In the genomic region with DNA sequence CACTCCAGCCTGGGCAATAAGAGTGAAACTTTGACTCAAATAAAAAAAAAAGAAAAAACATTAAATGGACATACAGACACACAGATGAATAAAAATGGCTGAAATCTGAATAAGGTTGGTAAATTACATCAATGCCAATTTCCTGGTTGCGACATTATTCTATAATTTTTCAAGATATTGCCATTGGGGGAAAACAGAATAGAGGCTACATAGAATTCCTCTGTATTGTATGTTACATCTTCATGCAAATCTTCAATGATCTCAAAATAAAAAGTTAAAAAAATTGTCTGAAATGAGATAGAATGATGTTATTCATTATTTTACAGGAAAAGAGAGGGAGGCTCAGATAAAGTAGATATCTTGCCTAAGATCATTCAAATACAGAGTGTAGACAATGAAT, we compare ENCODE assay signal across 28 cellular contexts.
"Had no signal": no experiment of that assay in that cellular context is flagged by ENCODE, and none has a peak within 500 bp of the region (broad histone marks: within the 10 kb centered on the region; RNA-seq: fewer than 3 reads in every experiment).

No MANE protein-coding gene starts in this region.

- DNase-seq: stimulated activated CD4-positive, alpha-beta T cell treated with anti-CD3 and anti-CD28 coated beads, Interleukin-2, amount 100 ng/mL, for 48 hours; stimulated activated CD4-positive, alpha-beta T cell treated with anti-CD3 and anti-CD28 coated beads, Interleukin-4, amount 100 ng/mL, for 1 hour; stimulated activated CD4-positive, alpha-beta T cell treated with anti-CD3 and anti-CD28 coated beads, Interleukin-4, amount 100 ng/mL, for 24 hours; stimulated activated CD4-positive, alpha-beta T cell treated with anti-CD3 and anti-CD28 coated beads, Interleukin-4, amount 100 ng/mL, for 4 hours; stimulated activated CD8-positive, alpha-beta memory T cell treated with anti-CD3 and anti-CD28 coated beads, Interleukin-4, amount 100 ng/mL, for 48 hours; stimulated activated naive B cell treated with anti-CD40 and anti-IgM and Interleukin-4, amounts not matched to agents 10 μg/mL and 1 μg/mL and 100 μg/mL, for 72 hours; stimulated activated naive CD4-positive, alpha-beta T cell; stimulated activated naive CD4-positive, alpha-beta T cell treated with Interleukin-2 at 50 U/mL for 16 hours; stimulated activated naive CD8-positive, alpha-beta T cell treated with anti-CD3 and anti-CD28 coated beads, Interleukin-15, amount 100 ng/mL, for 72 hours; stimulated activated naive CD8-positive, alpha-beta T cell treated with anti-CD3 and anti-CD28 coated beads, Interleukin-15, Interleukin-2, amounts not matched to agents 100 U/mL and 50 U/mL, for 24 hours; stomach; substantia nigra; testis; thyroid gland; tibial artery; transverse colon; trophoblast cell; upper lobe of left lung; upper lobe of right lung; uterus had no signal

- H3K36me3 ChIP-seq: stomach, suprapubic skin, thoracic aorta, thyroid gland, tibial artery, tibial nerve, transverse colon, upper lobe of left lung, upper lobe of right lung, uterus, vagina had no signal

- H3K4me3 ChIP-seq: stomach, suprapubic skin, testis, thoracic aorta, thyroid gland, tibial artery, tibial nerve, transverse colon, upper lobe of left lung, upper lobe of right lung, uterus, vagina had no signal

- ATAC-seq: stimulated activated effector memory CD8-positive, alpha-beta T cell treated with anti-CD3 and anti-CD28 coated beads, Interleukin-12 subunit alpha, Interleukin-12 subunit beta, amount 100 ng/mL, for 72 hours; stimulated activated memory B cell treated with anti-CD40 and anti-IgM and Interleukin-4, amounts not matched to agents 10 μg/mL and 1 μg/mL and 100 μg/mL, for 72 hours; stimulated activated naive B cell treated with anti-CD40 and anti-IgM and Interleukin-4, amounts not matched to agents 10 μg/mL and 1 μg/mL and 100 μg/mL, for 72 hours; stimulated activated naive CD8-positive, alpha-beta T cell treated with anti-CD3 and anti-CD28 coated beads, Interleukin-15, amount 100 ng/mL, for 72 hours; stimulated activated naive CD8-positive, alpha-beta T cell treated with anti-CD3 and anti-CD28 coated beads, Interleukin-15, Interleukin-2, amounts not matched to agents 100 U/mL and 50 U/mL, for 24 hours; upper lobe of right lung had no signal

- H3K27me3 ChIP-seq: stomach, suprapubic skin, testis, thyroid gland, tibial artery, tibial nerve, transverse colon, upper lobe of left lung, upper lobe of right lung, uterus, vagina had no signal

- H3K4me3 Mint-ChIP-seq: stimulated activated effector memory CD8-positive, alpha-beta T cell treated with anti-CD3 and anti-CD28 coated beads, Interleukin-12 subunit alpha, Interleukin-12 subunit beta, amount 100 ng/mL, for 72 hours; stimulated activated memory B cell treated with anti-CD40 and anti-IgM and Interleukin-4, amounts not matched to agents 10 μg/mL and 1 μg/mL and 100 μg/mL, for 72 hours; stimulated activated naive B cell treated with anti-CD40 and anti-IgM and Interleukin-4, amounts not matched to agents 10 μg/mL and 1 μg/mL and 100 μg/mL, for 72 hours; stimulated activated naive CD8-positive, alpha-beta T cell treated with anti-CD3 and anti-CD28 coated beads, Interleukin-15, amount 100 ng/mL, for 72 hours; stimulated activated naive CD8-positive, alpha-beta T cell treated with anti-CD3 and anti-CD28 coated beads, Interleukin-15, Interleukin-2, amounts not matched to agents 100 ng/mL and 50 ng/mL, for 24 hours; type B pancreatic cell had no signal

- H3K27me3 Mint-ChIP-seq: stimulated activated memory B cell treated with anti-CD40 and anti-IgM and Interleukin-4, amounts not matched to agents 10 μg/mL and 1 μg/mL and 100 μg/mL, for 72 hours; stimulated activated naive B cell treated with anti-CD40 and anti-IgM and Interleukin-4, amounts not matched to agents 10 μg/mL and 1 μg/mL and 100 μg/mL, for 72 hours; stimulated activated naive CD8-positive, alpha-beta T cell treated with anti-CD3 and anti-CD28 coated beads, Interleukin-15, amount 100 ng/mL, for 72 hours; stimulated activated naive CD8-positive, alpha-beta T cell treated with anti-CD3 and anti-CD28 coated beads, Interleukin-15, Interleukin-2, amounts not matched to agents 100 ng/mL and 50 ng/mL, for 24 hours had no signal

- H3K27ac Mint-ChIP-seq: stimulated activated effector memory CD8-positive, alpha-beta T cell treated with anti-CD3 and anti-CD28 coated beads, Interleukin-12 subunit alpha, Interleukin-12 subunit beta, amount 100 ng/mL, for 72 hours; stimulated activated memory B cell treated with anti-CD40 and anti-IgM and Interleukin-4, amounts not matched to agents 10 μg/mL and 1 μg/mL and 100 μg/mL, for 72 hours; stimulated activated naive B cell treated with anti-CD40 and anti-IgM and Interleukin-4, amounts not matched to agents 10 μg/mL and 1 μg/mL and 100 μg/mL, for 72 hours; stimulated activated naive CD8-positive, alpha-beta T cell treated with anti-CD3 and anti-CD28 coated beads, Interleukin-15, Interleukin-2, amounts not matched to agents 100 ng/mL and 50 ng/mL, for 24 hours; type B pancreatic cell had no signal

- H3K4me1 ChIP-seq: suprapubic skin, testis, thyroid gland, tibial artery, tibial nerve, transverse colon, upper lobe of left lung, upper lobe of right lung, uterus, vagina had no signal

- H3K4me1 Mint-ChIP-seq: stimulated activated effector memory CD8-positive, alpha-beta T cell treated with anti-CD3 and anti-CD28 coated beads, Interleukin-12 subunit alpha, Interleukin-12 subunit beta, amount 100 ng/mL, for 72 hours; stimulated activated memory B cell treated with anti-CD40 and anti-IgM and Interleukin-4, amounts not matched to agents 10 μg/mL and 1 μg/mL and 100 μg/mL, for 72 hours; stimulated activated naive B cell treated with anti-CD40 and anti-IgM and Interleukin-4, amounts not matched to agents 10 μg/mL and 1 μg/mL and 100 μg/mL, for 72 hours; stimulated activated naive CD8-positive, alpha-beta T cell treated with anti-CD3 and anti-CD28 coated beads, Interleukin-15, amount 100 ng/mL, for 72 hours had no signal

- H3K27ac ChIP-seq: stomach, suprapubic skin, testis, thoracic aorta, thyroid gland, tibial artery, tibial nerve, transverse colon, upper lobe of left lung, upper lobe of right lung, uterus, vagina had no signal

- H3K36me3 Mint-ChIP-seq: stimulated activated effector memory CD8-positive, alpha-beta T cell treated with anti-CD3 and anti-CD28 coated beads, Interleukin-12 subunit alpha, Interleukin-12 subunit beta, amount 100 ng/mL, for 72 hours; stimulated activated memory B cell treated with anti-CD40 and anti-IgM and Interleukin-4, amounts not matched to agents 10 μg/mL and 1 μg/mL and 100 μg/mL, for 72 hours; stimulated activated naive B cell treated with anti-CD40 and anti-IgM and Interleukin-4, amounts not matched to agents 10 μg/mL and 1 μg/mL and 100 μg/mL, for 72 hours; type B pancreatic cell had no signal

- H3K9me3 ChIP-seq: suprapubic skin, testis, thoracic aorta, thyroid gland, transverse colon, upper lobe of right lung, uterus, vagina had no signal
